1 cellular context compared by ENCODE assay signal in the genomic region with DNA sequence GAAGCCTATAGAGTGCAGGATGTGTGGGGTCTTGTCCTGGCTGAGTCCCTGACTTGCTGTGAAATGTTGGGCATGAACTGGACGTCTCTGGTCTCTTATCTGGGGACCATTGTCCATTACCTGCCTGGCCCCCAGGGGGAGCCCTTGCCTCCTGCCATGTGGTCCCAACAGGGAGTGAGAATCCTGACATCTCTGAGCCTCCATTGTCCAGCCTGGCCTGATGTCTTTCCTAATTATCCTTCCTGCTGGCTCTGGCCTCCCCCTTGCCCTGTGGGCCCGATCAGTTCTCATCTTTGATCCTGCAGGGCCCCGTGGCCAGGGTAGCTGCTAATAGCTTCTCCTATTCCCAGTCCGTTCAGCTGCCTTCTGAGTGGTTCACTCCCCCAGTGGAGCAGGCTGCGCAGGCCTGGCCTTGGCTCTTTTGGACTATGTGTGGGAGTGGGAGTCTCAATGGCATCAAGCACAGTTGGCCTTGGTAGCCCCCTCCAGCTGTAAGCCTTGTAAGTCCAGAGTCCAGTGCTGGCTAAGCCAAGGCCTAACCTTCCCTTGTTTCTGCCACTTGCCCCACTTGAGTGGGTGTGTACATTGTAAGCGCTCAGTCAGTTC.
TF ChIP-seq lines count a peak whose summit lies in the region.

No MANE protein-coding gene starts in this region.

TF ChIP-seq in Ishikawa, 13 proteins besides CTCF, POLR2A, EP300 and RAD21 (continued from another document):
- TF ChIP-seq, protein P1, sequence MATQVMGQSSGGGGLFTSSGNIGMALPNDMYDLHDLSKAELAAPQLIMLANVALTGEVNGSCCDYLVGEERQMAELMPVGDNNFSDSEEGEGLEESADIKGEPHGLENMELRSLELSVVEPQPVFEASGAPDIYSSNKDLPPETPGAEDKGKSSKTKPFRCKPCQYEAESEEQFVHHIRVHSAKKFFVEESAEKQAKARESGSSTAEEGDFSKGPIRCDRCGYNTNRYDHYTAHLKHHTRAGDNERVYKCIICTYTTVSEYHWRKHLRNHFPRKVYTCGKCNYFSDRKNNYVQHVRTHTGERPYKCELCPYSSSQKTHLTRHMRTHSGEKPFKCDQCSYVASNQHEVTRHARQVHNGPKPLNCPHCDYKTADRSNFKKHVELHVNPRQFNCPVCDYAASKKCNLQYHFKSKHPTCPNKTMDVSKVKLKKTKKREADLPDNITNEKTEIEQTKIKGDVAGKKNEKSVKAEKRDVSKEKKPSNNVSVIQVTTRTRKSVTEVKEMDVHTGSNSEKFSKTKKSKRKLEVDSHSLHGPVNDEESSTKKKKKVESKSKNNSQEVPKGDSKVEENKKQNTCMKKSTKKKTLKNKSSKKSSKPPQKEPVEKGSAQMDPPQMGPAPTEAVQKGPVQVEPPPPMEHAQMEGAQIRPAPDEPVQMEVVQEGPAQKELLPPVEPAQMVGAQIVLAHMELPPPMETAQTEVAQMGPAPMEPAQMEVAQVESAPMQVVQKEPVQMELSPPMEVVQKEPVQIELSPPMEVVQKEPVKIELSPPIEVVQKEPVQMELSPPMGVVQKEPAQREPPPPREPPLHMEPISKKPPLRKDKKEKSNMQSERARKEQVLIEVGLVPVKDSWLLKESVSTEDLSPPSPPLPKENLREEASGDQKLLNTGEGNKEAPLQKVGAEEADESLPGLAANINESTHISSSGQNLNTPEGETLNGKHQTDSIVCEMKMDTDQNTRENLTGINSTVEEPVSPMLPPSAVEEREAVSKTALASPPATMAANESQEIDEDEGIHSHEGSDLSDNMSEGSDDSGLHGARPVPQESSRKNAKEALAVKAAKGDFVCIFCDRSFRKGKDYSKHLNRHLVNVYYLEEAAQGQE (IDR thresholded peaks at IDR 0.05; ENCODE audit: low read depth), result no peak
TF ChIP-seq in Ishikawa: peak in this region for 1.
